In the genomic region with DNA sequence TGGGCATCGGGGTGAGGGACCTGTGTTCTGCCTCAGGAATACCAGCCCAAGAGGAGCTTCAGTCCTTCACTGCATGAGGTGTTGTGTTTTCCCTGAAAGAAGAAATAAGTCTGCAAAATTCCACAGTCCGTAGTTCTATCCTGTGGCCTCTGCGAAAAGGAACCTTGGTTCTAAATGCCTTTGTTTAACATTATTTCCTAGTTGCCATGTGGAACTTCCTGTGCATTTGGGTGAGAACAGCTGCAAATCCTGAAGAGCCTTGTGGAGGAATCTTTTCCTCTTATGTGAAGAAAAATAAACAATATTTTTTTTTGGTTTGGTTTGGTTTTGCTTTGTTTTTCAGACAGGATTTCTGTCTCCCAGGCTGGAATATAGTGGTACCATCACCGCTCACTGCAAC, we compare ENCODE assay signal across 20 cellular contexts. TPM values are rescaled to one million over a fixed set of nuclear protein-coding genes. Genes with fewer than 3 reads are reported as not detected.
"Had no signal": no experiment of that assay in that cellular context is flagged by ENCODE, and none has a peak within 500 bp of the region (broad histone marks: within the 10 kb centered on the region; RNA-seq: fewer than 3 reads in every experiment).

No MANE protein-coding gene starts in this region.

- H3K4me3 ChIP-seq: breast epithelium, heart right ventricle, testis, upper lobe of left lung had no signal

- H3K36me3 ChIP-seq: breast epithelium, neutrophil had no signal

- H3K27me3 Mint-ChIP-seq: activated CD4-positive, alpha-beta memory T cell treated with anti-CD3 and anti-CD28 coated beads for 36 hours; dendritic cell treated with granulocyte-macrophage colony-stimulating factor and Interleukin-4, amounts not matched to agents 40 ng/mL and 50 ng/mL, for 4 days; effector memory CD8-positive, alpha-beta T cell; naive B cell; stimulated activated naive CD8-positive, alpha-beta T cell treated with anti-CD3 and anti-CD28 coated beads, Interleukin-15, Interleukin-2, amounts not matched to agents 100 ng/mL and 50 ng/mL, for 24 hours had no signal

- H3K4me1 ChIP-seq: breast epithelium, testis had no signal

- DNase-seq: activated CD4-positive, alpha-beta memory T cell treated with anti-CD3 and anti-CD28 coated beads for 36 hours; activated CD4-positive, CD25-positive, alpha-beta regulatory T cell; activated naive CD4-positive, alpha-beta T cell; aorta; cerebellar nuclear complex; effector memory CD8-positive, alpha-beta T cell; heart right ventricle; naive B cell; right cardiac atrium; small intestine; stimulated activated CD4-positive, alpha-beta T cell treated with anti-CD3 and anti-CD28 coated beads, Interleukin-4, amount 100 ng/mL, for 4 hours; stimulated activated CD8-positive, alpha-beta memory T cell treated with anti-CD3 and anti-CD28 coated beads, Interleukin-4, amount 100 ng/mL, for 48 hours; T-helper 2 cell; testis; upper lobe of left lung had no signal

- H3K27ac Mint-ChIP-seq: activated CD4-positive, alpha-beta memory T cell treated with anti-CD3 and anti-CD28 coated beads for 36 hours; dendritic cell treated with granulocyte-macrophage colony-stimulating factor and Interleukin-4, amounts not matched to agents 40 ng/mL and 50 ng/mL, for 4 days had no signal

- H3K36me3 Mint-ChIP-seq: activated CD4-positive, alpha-beta memory T cell treated with anti-CD3 and anti-CD28 coated beads for 36 hours; naive B cell had no signal

- H3K9me3 ChIP-seq: breast epithelium, heart right ventricle, neutrophil, testis, upper lobe of left lung had no signal

- H3K9me3 Mint-ChIP-seq: activated CD4-positive, alpha-beta memory T cell treated with anti-CD3 and anti-CD28 coated beads for 36 hours; dendritic cell treated with granulocyte-macrophage colony-stimulating factor and Interleukin-4, amounts not matched to agents 40 ng/mL and 50 ng/mL, for 4 days; effector memory CD8-positive, alpha-beta T cell; naive B cell; stimulated activated naive CD8-positive, alpha-beta T cell treated with anti-CD3 and anti-CD28 coated beads, Interleukin-15, Interleukin-2, amounts not matched to agents 100 ng/mL and 50 ng/mL, for 24 hours had no signal

- ATAC-seq: effector memory CD8-positive, alpha-beta T cell had no signal

- H3K4me3 Mint-ChIP-seq: activated CD4-positive, alpha-beta memory T cell treated with anti-CD3 and anti-CD28 coated beads for 36 hours; dendritic cell treated with granulocyte-macrophage colony-stimulating factor and Interleukin-4, amounts not matched to agents 40 ng/mL and 50 ng/mL, for 4 days; effector memory CD8-positive, alpha-beta T cell; naive B cell; stimulated activated naive CD8-positive, alpha-beta T cell treated with anti-CD3 and anti-CD28 coated beads, Interleukin-15, Interleukin-2, amounts not matched to agents 100 ng/mL and 50 ng/mL, for 24 hours had no signal

- H3K27me3 ChIP-seq: breast epithelium, heart right ventricle, neutrophil, testis, upper lobe of left lung had no signal

- H3K27ac ChIP-seq: breast epithelium, neutrophil, testis, upper lobe of left lung had no signal

RNA-seq across cellular contexts. Expression of gene NRN1L, which starts 18.1 kb away (rescaled TPM):
- total RNA-seq: frontal cortex had no signal
